ENCODE assay signal across 11 cellular contexts in genomic region chr6:118377711-118378414, GRCh38.
DNase-seq lines count a peak whose midpoint lies in the region; ATAC-seq, FAIRE-seq and TF ChIP-seq lines count a peak whose summit lies in the region.
"Had no signal": no experiment of that assay in that cellular context is flagged by ENCODE, and none has a peak within 500 bp of the region (broad histone marks: within the 10 kb centered on the region; RNA-seq: fewer than 3 reads in every experiment).

No MANE protein-coding gene starts in this region.

- H3K4me3 ChIP-seq in transverse colon, result no peak overlapping the region

- H3K36me3 ChIP-seq in transverse colon, result no peaks in the 10 kb centered on the region

- H3K27me3 ChIP-seq in transverse colon, result no peaks in the 10 kb centered on the region

- H3K4me1 Mint-ChIP-seq in T-cell, result no peaks in the 10 kb centered on the region
- H3K4me1 Mint-ChIP-seq: memory B cell had no signal

- H3K9me3 ChIP-seq in transverse colon, result no peaks in the 10 kb centered on the region

- H3K4me3 Mint-ChIP-seq in T-cell, result no peak overlapping the region
- H3K4me3 Mint-ChIP-seq: memory B cell had no signal

- H3K4me1 ChIP-seq in transverse colon, result no peaks in the 10 kb centered on the region
- H3K4me1 ChIP-seq: parathyroid adenoma had no signal

- ATAC-seq in T-cell (replicated peaks in 1 of 4), result no peak
- no peak for ATAC-seq in HG02798 (IDR thresholded peaks at IDR 0.05; ENCODE audit: poor library complexity, unreplicated experiment)

- 69 to 75% methylated on average over 3 to 15 of the region's 15 CpGs for WGBS in transverse colon (ENCODE audit: low coverage in 1 of 2), 2 donors

- H3K9me3 Mint-ChIP-seq in T-cell, result peaks cover 0 to 5% (median 3%) of the 10 kb centered on the region in 3 donors

- no peak overlapping the region for H3K27ac Mint-ChIP-seq in T-cell
- H3K27ac Mint-ChIP-seq: memory B cell had no signal

- H3K27me3 Mint-ChIP-seq in T-cell, result no peaks in the 10 kb centered on the region

- POLR2A ChIA-PET in T-cell (lab: Charles Lee), result no interaction called here

- peaks cover 26% of the 10 kb centered on the region for H3K36me3 Mint-ChIP-seq in T-cell

- no peak for TF ChIP-seq POLR2A in transverse colon (IDR thresholded peaks at IDR 0.05)

- H3K27ac ChIP-seq in transverse colon, result no peak overlapping the region
- H3K27ac ChIP-seq: parathyroid adenoma had no signal

- TF ChIP-seq CTCF in transverse colon (IDR thresholded peaks at IDR 0.05), result no peak

- in situ Hi-C loops in transverse colon (cut with MboI; ENCODE audit: low pct_ligation_motif_present in 1 of 4, low pct_unique_long_range_greater_than_20kb in 1 of 4, low sequenced_read_pairs in 3 of 4), result no loop called here

- intact Hi-C loops in transverse colon (cut with DNase I; ENCODE audit: low total_unique reads), result no loop called here

- peak; percentile 76 for FAIRE-seq in islet of Langerhans (lab: Jason Lieb, UNC)

- DNase-seq in DMS153 treated with DMSO at 0.1 percent for 48 hours (lab: John Stamatoyannopoulos, UW; ENCODE audit: unreplicated experiment), result peak; percentile 91
- peak; percentile 88 to 91 for DNase-seq in NCI-H187 (lab: John Stamatoyannopoulos, UW)
- peak; percentile 96 for DNase-seq in NCI-H748 treated with DMSO at 0.1 percent for 48 hours (lab: John Stamatoyannopoulos, UW)
- no peak for DNase-seq in transverse colon
- DNase-seq in T-cell, result no peak
- DNase-seq in SW 1271 (lab: John Stamatoyannopoulos, UW), result no peak
- DNase-seq: cortex of kidney had no signal

- TF ChIP-seq EP300 in transverse colon (IDR thresholded peaks at IDR 0.05; ENCODE audit: low read depth), result no peak

- CTCF ChIA-PET in T-cell (lab: Charles Lee), result no interaction called here

Comparison
In these comparisons a context has a peak if more than half of its experiments do, and no peak if none do; other contexts are left out.
1. DNase-seq: peak in DMS153 treated with DMSO at 0.1 percent for 48 hours (single experiment), NCI-H187 (2 of 2) and NCI-H748 treated with DMSO at 0.1 percent for 48 hours (single experiment); none in transverse colon (single experiment), T-cell (0 of 34) and SW 1271 (0 of 2).